In genomic region chr6:140393665-140394064, GRCh38 we compare ENCODE assay signal across 20 cellular contexts.
DNase-seq lines count a peak whose midpoint lies in the region; ATAC-seq, FAIRE-seq and TF ChIP-seq lines count a peak whose summit lies in the region.
"Had no signal": no experiment of that assay in that cellular context is flagged by ENCODE, and none has a peak within 500 bp of the region (broad histone marks: within the 10 kb centered on the region; RNA-seq: fewer than 3 reads in every experiment).

No MANE protein-coding gene starts in this region.

- H3K4me3 ChIP-seq in A673 (ENCODE audit: low read depth, low read length, poor library complexity, severe bottlenecking) (no peak overlapping the region), HFF-Myc (replicated peaks; ENCODE audit: low read depth, low read length) (no peak overlapping the region), foreskin fibroblast (ENCODE audit: low read depth in 1 of 2, low read length in 2 of 2) (no peak overlapping the region)
- H3K4me3 ChIP-seq: vagina had no signal

- H3K4me1 Mint-ChIP-seq in CD14-positive monocyte: peaks cover 3% of the 10 kb centered on the region
- H3K4me1 Mint-ChIP-seq: activated CD4-positive, alpha-beta T cell treated with anti-CD3 and anti-CD28 coated beads for 36 hours; activated naive CD4-positive, alpha-beta T cell treated with anti-CD3 and anti-CD28 coated beads, Interleukin-2, amount 10 ng/mL, durations not matched to agents 7 days and 5 days; CD8-positive, alpha-beta memory T cell had no signal

- POLR2A ChIA-PET in A673 (lab: Charles Lee; ENCODE audit: low non-redundant PET): no interaction called here

- FAIRE-seq in D721Med (lab: Jason Lieb, UNC): no peak

- H3K27ac Mint-ChIP-seq in CD14-positive monocyte: no peak overlapping the region
- H3K27ac Mint-ChIP-seq: activated CD4-positive, alpha-beta T cell treated with anti-CD3 and anti-CD28 coated beads for 36 hours; activated naive CD4-positive, alpha-beta T cell treated with anti-CD3 and anti-CD28 coated beads, Interleukin-2, amount 10 ng/mL, durations not matched to agents 7 days and 5 days; CD8-positive, alpha-beta memory T cell had no signal

- intact Hi-C loops in A673 (cut with micrococcal nuclease; ENCODE audit: unreplicated experiment) (no loop called here), CD14-positive monocyte (cut with micrococcal nuclease) (no loop called here)

- TF ChIP-seq CTCF in A673 (conservative IDR thresholded peaks at IDR 0.05; ENCODE audit: low read depth, low read length) (no peak), HFF-Myc (IDR thresholded peaks at IDR 0.05; ENCODE audit: low read depth, low read length, missing control alignments) (no peak), VCaP (conservative IDR thresholded peaks at IDR 0.05) (no peak), foreskin fibroblast (IDR thresholded peaks at IDR 0.05; ENCODE audit: low read depth, low read length) (no peak), CD14-positive monocyte (IDR thresholded peaks at IDR 0.05) (no peak), foreskin keratinocyte (conservative IDR thresholded peaks at IDR 0.05) (no peak), D721Med (IDR thresholded peaks at IDR 0.05; ENCODE audit: insufficient read depth, missing control alignments) (no peak)

- no peak overlapping the region for H3K4me3 Mint-ChIP-seq in CD14-positive monocyte
- H3K4me3 Mint-ChIP-seq: activated CD4-positive, alpha-beta T cell treated with anti-CD3 and anti-CD28 coated beads for 36 hours; activated naive CD4-positive, alpha-beta T cell treated with anti-CD3 and anti-CD28 coated beads, Interleukin-2, amount 10 ng/mL, durations not matched to agents 7 days and 5 days; CD8-positive, alpha-beta memory T cell had no signal

- H3K36me3 ChIP-seq in A673 (ENCODE audit: insufficient read depth, low read length, poor library complexity, severe bottlenecking): no peaks in the 10 kb centered on the region
- H3K36me3 ChIP-seq: vagina had no signal

- DNase-seq in A673 (ENCODE audit: low spot score) (peak; percentile 25), HFF-Myc (ENCODE audit: extremely low read depth, low read depth) (peak; percentile 30), foreskin fibroblast (peak; percentile 50 to 61), CD14-positive monocyte (ENCODE audit: low spot score) (no peak), foreskin keratinocyte (no peak), D721Med (ENCODE audit: insufficient read length, low spot score) (no peak)
- DNase-seq in activated CD8-positive, alpha-beta memory T cell treated with anti-CD3 and anti-CD28 coated beads, Interleukin-2, amount 50 U/mL, for 48 hours: no peak
- DNase-seq: activated CD4-positive, alpha-beta T cell treated with anti-CD3 and anti-CD28 coated beads for 36 hours; activated naive CD4-positive, alpha-beta T cell treated with anti-CD3 and anti-CD28 coated beads, Interleukin-2, amount 10 ng/mL, durations not matched to agents 7 days and 5 days; CD8-positive, alpha-beta memory T cell; cortex of kidney; hypothalamus; kidney glomerular epithelial cell; NCI-H146; NCI-H226; nucleus accumbens; SHP77 treated with DMSO at 0.1 percent for 48 hours; T-helper 2 cell had no signal

- no peaks in the 10 kb centered on the region for H3K27me3 Mint-ChIP-seq in CD14-positive monocyte (ENCODE audit: low read depth in 3 of 3)
- H3K27me3 Mint-ChIP-seq: activated naive CD4-positive, alpha-beta T cell treated with anti-CD3 and anti-CD28 coated beads, Interleukin-2, amount 10 ng/mL, durations not matched to agents 7 days and 5 days had no signal

- no peaks in the 10 kb centered on the region for H3K36me3 Mint-ChIP-seq in CD14-positive monocyte
- H3K36me3 Mint-ChIP-seq: activated naive CD4-positive, alpha-beta T cell treated with anti-CD3 and anti-CD28 coated beads, Interleukin-2, amount 10 ng/mL, durations not matched to agents 7 days and 5 days; CD8-positive, alpha-beta memory T cell had no signal

- H3K27me3 ChIP-seq in A673 (replicated peaks; ENCODE audit: insufficient read depth, low read depth, low read length, poor library complexity): no peaks in the 10 kb centered on the region
- H3K27me3 ChIP-seq in foreskin keratinocyte: no peaks in the 10 kb centered on the region
- H3K27me3 ChIP-seq: vagina had no signal

- no peaks in the 10 kb centered on the region for H3K9me3 ChIP-seq in A673 (ENCODE audit: low read depth, low read length, poor library complexity, severe bottlenecking)
- H3K9me3 ChIP-seq: vagina had no signal

- H3K27ac ChIP-seq in A673 (ENCODE audit: low read depth, low read length, poor library complexity, severe bottlenecking): no peak overlapping the region
- H3K27ac ChIP-seq in VCaP: peak overlapping the region; percentile 55
- H3K27ac ChIP-seq in foreskin keratinocyte: no peak overlapping the region
- H3K27ac ChIP-seq: vagina had no signal

- CTCF ChIA-PET in A673 (lab: Charles Lee): no interaction called here

- BruUV-seq in A673 (replicated peaks; lab: Mats Ljungman, UMichigan): no TSS peak

- peaks cover 0 to 4% (median 0%) of the 10 kb centered on the region in 7 donors for H3K9me3 Mint-ChIP-seq in CD14-positive monocyte
- H3K9me3 Mint-ChIP-seq: activated naive CD4-positive, alpha-beta T cell treated with anti-CD3 and anti-CD28 coated beads, Interleukin-2, amount 10 ng/mL, durations not matched to agents 7 days and 5 days had no signal

- H3K4me1 ChIP-seq in A673 (ENCODE audit: insufficient read depth, low read length, poor library complexity, severe bottlenecking) (no peaks in the 10 kb centered on the region), foreskin keratinocyte (no peaks in the 10 kb centered on the region)
- H3K4me1 ChIP-seq: vagina had no signal

- ATAC-seq in foreskin keratinocyte: no peak
- ATAC-seq: activated CD4-positive, alpha-beta T cell treated with anti-CD3 and anti-CD28 coated beads for 36 hours had no signal

Comparison
In these comparisons a context has a peak if more than half of its experiments do, and no peak if none do; other contexts are left out.
1. DNase-seq: peak in A673 (single experiment), HFF-Myc (single experiment) and foreskin fibroblast (2 of 2); none in activated CD8-positive, alpha-beta memory T cell treated with anti-CD3 and anti-CD28 coated beads, Interleukin-2, amount 50 U/mL, for 48 hours (single experiment), CD14-positive monocyte (single experiment), foreskin keratinocyte (0 of 2) and D721Med (single experiment).